Comparison of ENCODE assay signal across 27 cellular contexts in genomic region chr1:19333587-19334354, GRCh38. TPM values are rescaled to one million over a fixed set of nuclear protein-coding genes. Genes with fewer than 3 reads are reported as not detected.
DNase-seq lines count a peak whose midpoint lies in the region; ATAC-seq, FAIRE-seq and TF ChIP-seq lines count a peak whose summit lies in the region.
"Had no signal": no experiment of that assay in that cellular context is flagged by ENCODE, and none has a peak within 500 bp of the region (broad histone marks: within the 10 kb centered on the region; RNA-seq: fewer than 3 reads in every experiment).

No MANE protein-coding gene starts in this region.

- no peak for FAIRE-seq in HTR-8/SVneo (lab: Jason Lieb, UNC)
- FAIRE-seq: astrocyte had no signal

- no peak overlapping the region for H2AFZ ChIP-seq in trophoblast cell (ENCODE audit: insufficient read depth, low read length, poor library complexity)

- H3K79me2 ChIP-seq in trophoblast cell (ENCODE audit: control insufficient read depth, insufficient read depth, low read length, poor library complexity): no peaks in the 10 kb centered on the region

- peak overlapping the region; percentile 17 for H3K27ac Mint-ChIP-seq in CD8-positive, alpha-beta T cell
- H3K27ac Mint-ChIP-seq in activated T-helper 1 cell treated with anti-CD3 and anti-CD28 coated beads, Interleukin-12 subunit alpha, Interleukin-12 subunit beta, Interleukin-2, Interleukin-4 antibody, amounts not matched to agents 30 ng/mL and 10 ng/mL and 1 ng/mL, durations not matched to agents 14 hours and 24 hours and 36 hours: peak overlapping the region; percentile 29
- peak overlapping the region in 1 of 7 donors; percentile 17 for H3K27ac Mint-ChIP-seq in CD4-positive, alpha-beta memory T cell
- H3K27ac Mint-ChIP-seq: natural killer cell had no signal

- no peaks in the 10 kb centered on the region for H3K4me1 ChIP-seq in CD8-positive, alpha-beta T cell (ENCODE audit: insufficient read depth, low read length)
- peaks cover 17 to 25% of the 10 kb centered on the region in 2 experiments for H3K4me1 ChIP-seq in trophoblast cell (ENCODE audit: control insufficient read depth in 1 of 2, insufficient read depth in 2 of 2, low read length in 2 of 2)
- no peaks in the 10 kb centered on the region for H3K4me1 ChIP-seq in CD4-positive, alpha-beta memory T cell (ENCODE audit: insufficient read depth, low read length)
- H3K4me1 ChIP-seq: colonic mucosa, uterus had no signal

- H2AK5ac ChIP-seq in trophoblast cell (ENCODE audit: low read length): no peak overlapping the region

- no peak for ATAC-seq in CD8-positive, alpha-beta T cell
- ATAC-seq in HG03280 (IDR thresholded peaks at IDR 0.05; ENCODE audit: unreplicated experiment): no peak
- ATAC-seq: natural killer cell had no signal

- no peak overlapping the region for H4K12ac ChIP-seq in trophoblast cell (ENCODE audit: low read depth, low read length)

- DNase-seq in CD8-positive, alpha-beta T cell: no peak
- DNase-seq in HCEC 1CT (peak; percentile 6), trophoblast cell (peak; percentile 89 to 90), HTR-8/SVneo (ENCODE audit: insufficient read length, low spot score) (no peak)
- no peak for DNase-seq in activated T-helper 1 cell treated with anti-CD3 and anti-CD28 coated beads, Interleukin-12 subunit alpha, Interleukin-12 subunit beta, Interleukin-2, Interleukin-4 antibody, amounts not matched to agents 30 ng/mL and 10 ng/mL and 1 ng/mL, durations not matched to agents 14 hours and 24 hours and 36 hours (ENCODE audit: low spot score)
- DNase-seq in CD4-positive, alpha-beta memory T cell: no peak
- DNase-seq: activated CD4-positive, alpha-beta T cell treated with anti-CD3 and anti-CD28 coated beads for 4 hours; activated effector memory CD4-positive, alpha-beta T cell treated with anti-CD3 and anti-CD28 coated beads, Interleukin-2, amount 50 U/mL, for 16 hours; colonic mucosa; DMS153; effector CD4-positive, alpha-beta T cell; left colon; mucosa of descending colon; natural killer cell; NCI-H1105; NCI-H1930; NCI-H524 treated with DMSO at 0.1 percent for 48 hours; OCI-M1; SHP77; stimulated activated naive CD4-positive, alpha-beta T cell treated with Interleukin-2 at 50 U/mL for 16 hours; uterus had no signal

- POLR2A ChIA-PET in CD8-positive, alpha-beta T cell (lab: Charles Lee): interaction anchor here (1.2 kb wide), 1 partner anchor 41 kb away, joined by 3 read pairs; no protein-coding TSS in a partner anchor
- POLR2A ChIA-PET in CD4-positive, alpha-beta memory T cell (lab: Charles Lee; ENCODE audit: partially characterized antibody): interaction anchor here (0.8 kb wide), 1 partner anchor 229 kb away, joined by 3 read pairs; no protein-coding TSS in a partner anchor

- H2BK5ac ChIP-seq in trophoblast cell (ENCODE audit: low read depth, low read length, poor library complexity): no peak overlapping the region

- H3K4me1 Mint-ChIP-seq in CD8-positive, alpha-beta T cell (ENCODE audit: low read depth): no peaks in the 10 kb centered on the region
- peaks cover 10% of the 10 kb centered on the region for H3K4me1 Mint-ChIP-seq in activated T-helper 1 cell treated with anti-CD3 and anti-CD28 coated beads, Interleukin-12 subunit alpha, Interleukin-12 subunit beta, Interleukin-2, Interleukin-4 antibody, amounts not matched to agents 30 ng/mL and 10 ng/mL and 1 ng/mL, durations not matched to agents 14 hours and 24 hours and 36 hours (ENCODE audit: low read depth)
- no peaks in the 10 kb centered on the region for H3K4me1 Mint-ChIP-seq in CD4-positive, alpha-beta memory T cell

- no peak overlapping the region for H4K91ac ChIP-seq in trophoblast cell (ENCODE audit: low read depth, low read length)

- no peak overlapping the region for H3K4me3 ChIP-seq in CD8-positive, alpha-beta T cell (ENCODE audit: low read depth, low read length)
- H3K4me3 ChIP-seq in trophoblast cell (ENCODE audit: low read depth, low read length): no peak overlapping the region
- no peak overlapping the region for H3K4me3 ChIP-seq in CD4-positive, alpha-beta memory T cell (ENCODE audit: low read length in 2 of 2)
- H3K4me3 ChIP-seq: BLaER1, colonic mucosa, mucosa of descending colon, thoracic aorta, uterus had no signal

- peaks cover 11% of the 10 kb centered on the region for H3K79me1 ChIP-seq in trophoblast cell (ENCODE audit: low read length)

- no peak overlapping the region for H3K4ac ChIP-seq in trophoblast cell (ENCODE audit: low read depth, low read length)

- no peak overlapping the region for H3K9ac ChIP-seq in trophoblast cell (ENCODE audit: low read length)
- H3K9ac ChIP-seq: BLaER1 had no signal

- peaks cover 5% of the 10 kb centered on the region for H3K36me3 ChIP-seq in CD8-positive, alpha-beta T cell (ENCODE audit: insufficient read depth, low read length)
- H3K36me3 ChIP-seq in trophoblast cell (ENCODE audit: control insufficient read depth in 1 of 2, insufficient read depth in 2 of 2, low read length in 2 of 2): peaks cover 5 to 12% of the 10 kb centered on the region in 2 experiments
- no peaks in the 10 kb centered on the region for H3K36me3 ChIP-seq in CD4-positive, alpha-beta memory T cell (ENCODE audit: insufficient read depth, low read length)
- H3K36me3 ChIP-seq: colonic mucosa, uterus had no signal

- no peak overlapping the region for H3K27ac ChIP-seq in CD8-positive, alpha-beta T cell (ENCODE audit: low read depth, low read length)
- H3K27ac ChIP-seq in trophoblast cell (ENCODE audit: low read depth, low read length): no peak overlapping the region
- H3K27ac ChIP-seq in CD4-positive, alpha-beta memory T cell (ENCODE audit: low read depth, low read length): no peak overlapping the region
- H3K27ac ChIP-seq: BLaER1, colonic mucosa, thoracic aorta, uterus, VCaP had no signal

- no peaks in the 10 kb centered on the region for H3K9me3 ChIP-seq in CD8-positive, alpha-beta T cell (ENCODE audit: low read length)
- peaks cover 1% of the 10 kb centered on the region for H3K9me3 ChIP-seq in trophoblast cell (ENCODE audit: insufficient read depth, low read depth, low read length)
- H3K9me3 ChIP-seq in CD4-positive, alpha-beta memory T cell (ENCODE audit: control insufficient read depth in 1 of 2, low read length in 2 of 2): no peaks in the 10 kb centered on the region
- H3K9me3 ChIP-seq: BLaER1, colonic mucosa, mucosa of descending colon, thoracic aorta, uterus had no signal

- TF ChIP-seq CTCF in CD8-positive, alpha-beta T cell (IDR thresholded peaks at IDR 0.05): no peak

- no CpG with 5 or more reads among the region's 9 CpGs for WGBS in trophoblast cell (ENCODE audit: extremely low coverage, insufficient coverage, insufficient read length)

- no peak overlapping the region for H4K8ac ChIP-seq in trophoblast cell (ENCODE audit: low read depth, low read length)

- no peaks in the 10 kb centered on the region for H3K27me3 Mint-ChIP-seq in CD8-positive, alpha-beta T cell (ENCODE audit: low read depth)
- H3K27me3 Mint-ChIP-seq in activated T-helper 1 cell treated with anti-CD3 and anti-CD28 coated beads, Interleukin-12 subunit alpha, Interleukin-12 subunit beta, Interleukin-2, Interleukin-4 antibody, amounts not matched to agents 30 ng/mL and 10 ng/mL and 1 ng/mL, durations not matched to agents 14 hours and 24 hours and 36 hours (ENCODE audit: insufficient read depth): no peaks in the 10 kb centered on the region
- H3K27me3 Mint-ChIP-seq in CD4-positive, alpha-beta memory T cell: no peaks in the 10 kb centered on the region

- peaks cover 15% of the 10 kb centered on the region for H3K36me3 Mint-ChIP-seq in CD8-positive, alpha-beta T cell
- H3K36me3 Mint-ChIP-seq in activated T-helper 1 cell treated with anti-CD3 and anti-CD28 coated beads, Interleukin-12 subunit alpha, Interleukin-12 subunit beta, Interleukin-2, Interleukin-4 antibody, amounts not matched to agents 30 ng/mL and 10 ng/mL and 1 ng/mL, durations not matched to agents 14 hours and 24 hours and 36 hours (ENCODE audit: low read depth): peaks cover 11% of the 10 kb centered on the region
- peaks cover 0 to 13% of the 10 kb centered on the region in 2 donors for H3K36me3 Mint-ChIP-seq in CD4-positive, alpha-beta memory T cell
- H3K36me3 Mint-ChIP-seq: natural killer cell had no signal

- no peak overlapping the region for H2BK12ac ChIP-seq in trophoblast cell (ENCODE audit: low read length)

- H3K4me3 Mint-ChIP-seq in CD8-positive, alpha-beta T cell: no peak overlapping the region
- no peak overlapping the region for H3K4me3 Mint-ChIP-seq in activated T-helper 1 cell treated with anti-CD3 and anti-CD28 coated beads, Interleukin-12 subunit alpha, Interleukin-12 subunit beta, Interleukin-2, Interleukin-4 antibody, amounts not matched to agents 30 ng/mL and 10 ng/mL and 1 ng/mL, durations not matched to agents 14 hours and 24 hours and 36 hours
- H3K4me3 Mint-ChIP-seq in CD4-positive, alpha-beta memory T cell: no peak overlapping the region
- H3K4me3 Mint-ChIP-seq: natural killer cell had no signal

- H3K23ac ChIP-seq in trophoblast cell (ENCODE audit: low read length): no peak overlapping the region

- H3K27me3 ChIP-seq in CD8-positive, alpha-beta T cell (ENCODE audit: insufficient read depth, low read length): no peaks in the 10 kb centered on the region
- no peaks in the 10 kb centered on the region for H3K27me3 ChIP-seq in trophoblast cell (ENCODE audit: insufficient read depth, low read length)
- no peaks in the 10 kb centered on the region for H3K27me3 ChIP-seq in CD4-positive, alpha-beta memory T cell (ENCODE audit: insufficient read depth, low read length)
- H3K27me3 ChIP-seq: BLaER1, colonic mucosa, uterus had no signal

- CTCF ChIA-PET in CD8-positive, alpha-beta T cell (lab: Charles Lee): interaction anchor here (0.5 to 1.2 kb wide), 3 partner anchors 8 to 309 kb away, joined by 4 read pairs; no protein-coding TSS in a partner anchor
- CTCF ChIA-PET in CD4-positive, alpha-beta memory T cell (lab: Charles Lee; ENCODE audit: partially characterized antibody): interaction anchor here (0.8 to 1.5 kb wide), 2 partner anchors 10 to 12 kb away, joined by 3 to 4 read pairs; no protein-coding TSS in a partner anchor

- no peak overlapping the region for H3K4me2 ChIP-seq in trophoblast cell (ENCODE audit: low read length)
- H3K4me2 ChIP-seq: BLaER1 had no signal

- H2BK120ac ChIP-seq in trophoblast cell (ENCODE audit: insufficient read depth, low read length, poor library complexity): no peak overlapping the region

- intact Hi-C loops in CD8-positive, alpha-beta T cell (cut with DNase I, micrococcal nuclease): no loop called here
- intact Hi-C loops in activated T-helper 1 cell treated with anti-CD3 and anti-CD28 coated beads, Interleukin-12 subunit alpha, Interleukin-12 subunit beta, Interleukin-2, Interleukin-4 antibody, amounts not matched to agents 30 ng/mL and 10 ng/mL and 1 ng/mL, durations not matched to agents 14 hours and 24 hours and 36 hours (cut with micrococcal nuclease): no loop called here
- intact Hi-C loops in CD4-positive, alpha-beta memory T cell (cut with micrococcal nuclease): no loop called here

- no peaks in the 10 kb centered on the region for H3K9me3 Mint-ChIP-seq in CD8-positive, alpha-beta T cell
- no peaks in the 10 kb centered on the region for H3K9me3 Mint-ChIP-seq in activated T-helper 1 cell treated with anti-CD3 and anti-CD28 coated beads, Interleukin-12 subunit alpha, Interleukin-12 subunit beta, Interleukin-2, Interleukin-4 antibody, amounts not matched to agents 30 ng/mL and 10 ng/mL and 1 ng/mL, durations not matched to agents 14 hours and 24 hours and 36 hours
- H3K9me3 Mint-ChIP-seq in CD4-positive, alpha-beta memory T cell: peaks cover 0 to 7% (median 0%) of the 10 kb centered on the region in 8 donors
- H3K9me3 Mint-ChIP-seq: natural killer cell had no signal

- H3K18ac ChIP-seq in trophoblast cell (ENCODE audit: low read length): no peak overlapping the region

- no peak overlapping the region for H3K14ac ChIP-seq in trophoblast cell (ENCODE audit: low read length)

RNA-seq across cellular contexts. Expression of gene SLC66A1, which starts 21.6 kb away (rescaled TPM):
- 1 to 10 TPM; 1.3 to 2.1 TPM for total RNA-seq in CD8-positive, alpha-beta T cell
- total RNA-seq in activated T-helper 1 cell treated with anti-CD3 and anti-CD28 coated beads, Interleukin-12 subunit alpha, Interleukin-12 subunit beta, Interleukin-2, Interleukin-4 antibody, amounts not matched to agents 30 ng/mL and 10 ng/mL and 1 ng/mL, durations not matched to agents 14 hours and 24 hours and 36 hours: 9.9 and 12.0 TPM in 2 replicates
- polyA plus RNA-seq in trophoblast cell (2013): 20.1 and 20.3 TPM in 2 replicates
- total RNA-seq in CD4-positive, alpha-beta memory T cell: 10 to 100 TPM in 1 of 2 experiments, 1 to 10 TPM in 1; 7.4 to 10.2 TPM
- 1 to 10 TPM; 3.0 to 4.7 TPM for polyA plus RNA-seq in CD4-positive, alpha-beta memory T cell

RNA-seq across cellular contexts. Expression of gene AKR7A2, which starts 21.8 kb away (rescaled TPM):
- total RNA-seq in CD8-positive, alpha-beta T cell: 1 to 10 TPM; 7.9 to 8.1 TPM
- total RNA-seq in activated T-helper 1 cell treated with anti-CD3 and anti-CD28 coated beads, Interleukin-12 subunit alpha, Interleukin-12 subunit beta, Interleukin-2, Interleukin-4 antibody, amounts not matched to agents 30 ng/mL and 10 ng/mL and 1 ng/mL, durations not matched to agents 14 hours and 24 hours and 36 hours: 30.0 and 31.1 TPM in 2 replicates
- 60.1 and 60.6 TPM in 2 replicates for polyA plus RNA-seq in trophoblast cell (2013)
- 10 to 100 TPM; 25.1 to 26.3 TPM for total RNA-seq in CD4-positive, alpha-beta memory T cell
- polyA plus RNA-seq in CD4-positive, alpha-beta memory T cell: 100 to 1,000 TPM in 1 of 2 donors, 10 to 100 TPM in 1; 89.0 to 134 TPM

RNA-seq across cellular contexts. Expression of gene AKR7A3, which starts 45.2 kb away (rescaled TPM):
- 1 to 10 TPM; 1.2 to 1.6 TPM for total RNA-seq in CD8-positive, alpha-beta T cell
- total RNA-seq in activated T-helper 1 cell treated with anti-CD3 and anti-CD28 coated beads, Interleukin-12 subunit alpha, Interleukin-12 subunit beta, Interleukin-2, Interleukin-4 antibody, amounts not matched to agents 30 ng/mL and 10 ng/mL and 1 ng/mL, durations not matched to agents 14 hours and 24 hours and 36 hours: 1.2 and 1.7 TPM in 2 replicates
- polyA plus RNA-seq in trophoblast cell (2013): 0.40 TPM in 2 replicates
- 1 to 10 TPM in 1 of 2 experiments, under 1 TPM in 1; 0.86 to 1.1 TPM for total RNA-seq in CD4-positive, alpha-beta memory T cell
- not detected for polyA plus RNA-seq in CD4-positive, alpha-beta memory T cell
- total RNA-seq: G401 had no signal

Comparison
In these comparisons a context has a peak if more than half of its experiments do, and no peak if none do; other contexts are left out.
1. DNase-seq: peak in HCEC 1CT (single experiment) and trophoblast cell (2 of 2); none in CD8-positive, alpha-beta T cell (0 of 7), activated T-helper 1 cell treated with anti-CD3 and anti-CD28 coated beads, Interleukin-12 subunit alpha, Interleukin-12 subunit beta, Interleukin-2, Interleukin-4 antibody, amounts not matched to agents 30 ng/mL and 10 ng/mL and 1 ng/mL, durations not matched to agents 14 hours and 24 hours and 36 hours (single experiment), CD4-positive, alpha-beta memory T cell (0 of 5) and HTR-8/SVneo (single experiment).